ENCODE assay signal across 23 cellular contexts in genomic region chr5:172266071-172266675, GRCh38. TPM values are rescaled to one million over a fixed set of nuclear protein-coding genes. Genes with fewer than 3 reads are reported as not detected.
DNase-seq lines count a peak whose midpoint lies in the region; ATAC-seq, FAIRE-seq and TF ChIP-seq lines count a peak whose summit lies in the region.
"Had no signal": no experiment of that assay in that cellular context is flagged by ENCODE, and none has a peak within 500 bp of the region (broad histone marks: within the 10 kb centered on the region; RNA-seq: fewer than 3 reads in every experiment).

No MANE protein-coding gene starts in this region.

- H3K9me1 ChIP-seq in IMR-90 (ENCODE audit: insufficient read depth, low read length): peaks cover 2% of the 10 kb centered on the region; the same call in 1 of the 2 replicates

- H3K56ac ChIP-seq in IMR-90 (ENCODE audit: extremely low read depth, insufficient read depth, low read length): no peak overlapping the region
- no peak overlapping the region for H3K56ac ChIP-seq in H1 (replicated peaks; ENCODE audit: insufficient read length, low read depth, low read length)

- no peak overlapping the region for H3K4me3 ChIP-seq in DND-41 (ENCODE audit: low read depth in 1 of 2, low read length in 2 of 2)
- no peak overlapping the region for H3K4me3 ChIP-seq in IMR-90 (ENCODE audit: insufficient read depth, low read depth, low read length)
- no peak overlapping the region for H3K4me3 ChIP-seq in H1 (ENCODE audit: extremely low read depth in 1 of 4, insufficient read depth in 2 of 4, low read depth in 3 of 4, low read length in 4 of 4)
- H3K4me3 ChIP-seq in mesenchymal stem cell (ENCODE audit: insufficient read depth in 1 of 2, low read depth in 1 of 2, low read length in 2 of 2): no peak overlapping the region
- H3K4me3 ChIP-seq: colonic mucosa, K562, mucosa of descending colon had no signal

- no peak for TF ChIP-seq CTCF in DND-41 (IDR thresholded peaks at IDR 0.05; ENCODE audit: borderline replicate concordance, extremely low read depth, low read length, poor library complexity, severe bottlenecking)
- TF ChIP-seq CTCF in IMR-90 (conservative IDR thresholded peaks at IDR 0.05; ENCODE audit: low read depth, low read length): no peak
- TF ChIP-seq CTCF in H1 (IDR thresholded peaks at IDR 0.05; ENCODE audit: control extremely low read depth in 1 of 3, insufficient read depth in 1 of 3, low read depth in 1 of 3, low read length in 3 of 3): no peak

- no peak overlapping the region for H4K91ac ChIP-seq in IMR-90 (ENCODE audit: insufficient read depth, low read depth, low read length)
- no peak overlapping the region for H4K91ac ChIP-seq in H1 (replicated peaks; ENCODE audit: insufficient read length, low read length)
- H4K91ac ChIP-seq in mesenchymal stem cell (ENCODE audit: low read length): peak overlapping the region; percentile 2

- TF ChIP-seq RAD21 in IMR-90 (IDR thresholded peaks at IDR 0.05; ENCODE audit: low read length): no peak
- no peak for TF ChIP-seq RAD21 in H1 (IDR thresholded peaks at IDR 0.05 in 1 of 2, conservative IDR thresholded peaks at IDR 0.05 in 1 of 2; ENCODE audit: low read depth in 2 of 2, low read length in 2 of 2)

- H4K5ac ChIP-seq in IMR-90 (ENCODE audit: low read depth, low read length) (no peak overlapping the region), H1 (ENCODE audit: insufficient read length, low read depth, low read length) (no peak overlapping the region)

- H2BK20ac ChIP-seq in IMR-90 (ENCODE audit: low read depth, low read length) (no peak overlapping the region), H1 (ENCODE audit: low read length) (no peak overlapping the region)

- TF ChIP-seq EP300 in H1 (IDR thresholded peaks at IDR 0.05; ENCODE audit: borderline replicate concordance in 1 of 2, low read depth in 2 of 2, low read length in 2 of 2): no peak

- no TSS peak for BruUV-seq in IMR-90 (replicated peaks; lab: Mats Ljungman, UMichigan)

- H2AFZ ChIP-seq in DND-41 (ENCODE audit: low read depth, low read length): no peak overlapping the region
- no peak overlapping the region for H2AFZ ChIP-seq in IMR-90 (replicated peaks; ENCODE audit: low read length, poor library complexity)
- no peak overlapping the region for H2AFZ ChIP-seq in H1 (ENCODE audit: low read length)
- no peak overlapping the region for H2AFZ ChIP-seq in mesenchymal stem cell (ENCODE audit: low read depth, low read length)

- no peak overlapping the region for H3K4ac ChIP-seq in IMR-90 (ENCODE audit: low read depth, low read length)
- no peak overlapping the region for H3K4ac ChIP-seq in H1 (replicated peaks; ENCODE audit: insufficient read length, low read depth, low read length)
- H3K4ac ChIP-seq in mesenchymal stem cell (ENCODE audit: low read depth in 1 of 2, low read length in 2 of 2): no peak overlapping the region

- POLR2A ChIA-PET in IMR-90 (lab: Charles Lee; ENCODE audit: unreplicated experiment) (no interaction called here), H1 (lab: Charles Lee; ENCODE audit: partially characterized antibody) (interaction anchor here (0.8 to 1.8 kb wide), 5 partner anchors 9 to 14 kb away, joined by 3 to 7 read pairs (median 3); no protein-coding TSS in a partner anchor)

- H3K36me3 ChIP-seq in DND-41 (ENCODE audit: insufficient read depth, low read length): no peaks in the 10 kb centered on the region
- peaks cover 1% of the 10 kb centered on the region; the same call in 1 of the 2 replicates for H3K36me3 ChIP-seq in IMR-90 (ENCODE audit: control insufficient read depth, insufficient read depth, low read length)
- H3K36me3 ChIP-seq in H1 (ENCODE audit: control insufficient read depth in 2 of 4, insufficient read depth in 4 of 4, low read length in 3 of 4): no peaks in the 10 kb centered on the region
- H3K36me3 ChIP-seq in mesenchymal stem cell (ENCODE audit: control insufficient read depth in 1 of 2, insufficient read depth in 2 of 2, low read depth in 1 of 2, low read length in 2 of 2): peaks cover 0 to 2% of the 10 kb centered on the region in 2 experiments
- H3K36me3 ChIP-seq: colonic mucosa had no signal

- H3K27me3 ChIP-seq in DND-41 (ENCODE audit: insufficient read depth, low read length, poor library complexity) (no peaks in the 10 kb centered on the region), IMR-90 (ENCODE audit: control insufficient read depth, insufficient read depth, low read length) (no peaks in the 10 kb centered on the region), H1 (replicated peaks in 1 of 4; ENCODE audit: control insufficient read depth in 3 of 4, extremely low read depth in 1 of 4, insufficient read depth in 3 of 4, low read length in 3 of 4) (no peaks in the 10 kb centered on the region), mesenchymal stem cell (ENCODE audit: control insufficient read depth in 1 of 2, insufficient read depth in 1 of 2, low read length in 2 of 2) (no peaks in the 10 kb centered on the region)
- H3K27me3 ChIP-seq: colonic mucosa had no signal

- H3K23ac ChIP-seq in IMR-90 (ENCODE audit: low read depth, low read length): no peak overlapping the region
- H3K23ac ChIP-seq in H1 (ENCODE audit: insufficient read length): no peak overlapping the region
- no peak overlapping the region for H3K23ac ChIP-seq in mesenchymal stem cell (ENCODE audit: low read length in 2 of 2)

- peak overlapping the region; percentile 35; the same call in 1 of the 2 replicates for H3K27ac ChIP-seq in DND-41 (ENCODE audit: low read length)
- no peak overlapping the region for H3K27ac ChIP-seq in IMR-90 (ENCODE audit: insufficient read depth, low read length)
- H3K27ac ChIP-seq in H1 (ENCODE audit: low read depth, low read length): 0 out of 2 replicates have a peak overlapping the region, but pooled peaks have one; percentile 12
- peak overlapping the region; percentile 7 for H3K27ac ChIP-seq in mesenchymal stem cell (ENCODE audit: low read length, poor library complexity, severe bottlenecking)
- H3K27ac ChIP-seq: colonic mucosa had no signal

- H3K14ac ChIP-seq in IMR-90 (replicated peaks; ENCODE audit: low read depth, low read length) (no peak overlapping the region), H1 (ENCODE audit: insufficient read length) (no peak overlapping the region), mesenchymal stem cell (ENCODE audit: low read length in 2 of 2) (no peak overlapping the region)

- TF ChIP-seq POLR2A in IMR-90 (IDR thresholded peaks at IDR 0.05; ENCODE audit: low read depth, low read length) (no peak), H1 (IDR thresholded peaks at IDR 0.05; ENCODE audit: control extremely low read depth in 1 of 2, low read depth in 2 of 2, low read length in 2 of 2) (no peak)

- peaks cover 22% of the 10 kb centered on the region for H4K20me1 ChIP-seq in DND-41 (ENCODE audit: insufficient read depth, low read length)
- H4K20me1 ChIP-seq in IMR-90 (ENCODE audit: insufficient read depth, low read length): peaks cover 58% of the 10 kb centered on the region
- peaks cover 11 to 18% of the 10 kb centered on the region in 2 experiments for H4K20me1 ChIP-seq in H1 (replicated peaks in 1 of 2; ENCODE audit: control insufficient read depth in 1 of 2, insufficient read depth in 2 of 2, low read length in 2 of 2)

- H3K23me2 ChIP-seq in H1 (ENCODE audit: low read depth, low read length): no peaks in the 10 kb centered on the region

- no peak overlapping the region for H2AK5ac ChIP-seq in IMR-90 (ENCODE audit: low read depth, low read length)
- no peak overlapping the region for H2AK5ac ChIP-seq in H1 (ENCODE audit: low read depth, low read length)
- no peak overlapping the region for H2AK5ac ChIP-seq in mesenchymal stem cell (ENCODE audit: low read length, severe bottlenecking)

- H2BK12ac ChIP-seq in H1 (ENCODE audit: low read depth, low read length) (no peak overlapping the region), mesenchymal stem cell (ENCODE audit: low read length in 2 of 2) (no peak overlapping the region)

- no peak overlapping the region for H4K8ac ChIP-seq in IMR-90 (ENCODE audit: low read depth in 2 of 2, low read length in 2 of 2)
- H4K8ac ChIP-seq in H1 (ENCODE audit: extremely low read depth, insufficient read depth, low read length): no peak overlapping the region
- no peak overlapping the region for H4K8ac ChIP-seq in mesenchymal stem cell (ENCODE audit: low read length)

- H3K9ac ChIP-seq in DND-41 (ENCODE audit: low read depth, low read length) (no peak overlapping the region), IMR-90 (ENCODE audit: low read depth, low read length) (no peak overlapping the region), H1 (replicated peaks in 1 of 4; ENCODE audit: extremely low read depth in 1 of 4, low read depth in 3 of 4, low read length in 3 of 4) (no peak overlapping the region), mesenchymal stem cell (ENCODE audit: low read length) (no peak overlapping the region)

- H2BK15ac ChIP-seq in IMR-90 (ENCODE audit: low read depth, low read length) (no peak overlapping the region), H1 (ENCODE audit: low read length) (no peak overlapping the region), mesenchymal stem cell (ENCODE audit: low read depth, poor library complexity, severe bottlenecking) (no peak overlapping the region)

- H2BK120ac ChIP-seq in IMR-90 (ENCODE audit: low read depth, low read length): no peak overlapping the region
- no peak overlapping the region for H2BK120ac ChIP-seq in H1 (replicated peaks; ENCODE audit: low read depth, low read length)
- no peak overlapping the region for H2BK120ac ChIP-seq in mesenchymal stem cell (ENCODE audit: low read depth, low read length)

- H2AK9ac ChIP-seq in IMR-90 (replicated peaks; ENCODE audit: low read depth, low read length, poor library complexity): no peak overlapping the region

- 83% methylated on average over 2 of the region's 10 CpGs; no CpG with 5 or more reads in 1 of the 2 experiments for WGBS in IMR-90 (ENCODE audit: extremely low coverage in 2 of 2, insufficient read length in 1 of 2), 2 experiments
- 95% methylated on average over 10 of the region's 10 CpGs; no CpG with 5 or more reads in 1 of the 2 experiments for WGBS in H1 (ENCODE audit: extremely low coverage in 1 of 2, insufficient coverage in 1 of 2, insufficient read length in 1 of 2, insufficient replicate concordance in 2 of 2, low coverage in 1 of 2, low lambda C conversion rate in 2 of 2, missing lambda C conversion rate in 1 of 2), 2 experiments
- WGBS in mesenchymal stem cell: 90% methylated on average over 8 of the region's 10 CpGs

- dilution Hi-C loops in IMR-90 (cut with HindIII; ENCODE audit: low sequenced_read_pairs, unreplicated experiment): no loop called here

- ATAC-seq in DND-41 (ENCODE audit: insufficient read depth, low read depth) (no peak), IMR-90 (ENCODE audit: low read depth) (peak; percentile 30), GM19463 (IDR thresholded peaks at IDR 0.05; ENCODE audit: unreplicated experiment) (no peak)
- ATAC-seq: K562; mucosa of descending colon; stimulated activated effector memory CD8-positive, alpha-beta T cell treated with anti-CD3 and anti-CD28 coated beads, Interleukin-12 subunit alpha, Interleukin-12 subunit beta, amount 100 ng/mL, for 72 hours; T-cell had no signal

- no peak overlapping the region for H2BK5ac ChIP-seq in IMR-90 (ENCODE audit: low read depth, low read length, poor library complexity, severe bottlenecking)
- no peak overlapping the region for H2BK5ac ChIP-seq in H1 (ENCODE audit: low read depth, low read length)
- no peak overlapping the region for H2BK5ac ChIP-seq in mesenchymal stem cell (ENCODE audit: low read depth, low read length, poor library complexity, severe bottlenecking)

- H3K4me2 ChIP-seq in DND-41 (ENCODE audit: insufficient read depth, low read length) (no peak overlapping the region), IMR-90 (ENCODE audit: low read depth, low read length) (peak overlapping the region; percentile 7; the same call in 1 of the 2 replicates), H1 (ENCODE audit: insufficient read depth in 1 of 2, low read depth in 2 of 2, low read length in 2 of 2) (no peak overlapping the region), mesenchymal stem cell (ENCODE audit: low read length, poor library complexity, severe bottlenecking) (no peak overlapping the region)

- H3K4me1 ChIP-seq in DND-41 (ENCODE audit: insufficient read depth, low read length): peaks cover 9% of the 10 kb centered on the region; the same call in 1 of the 2 replicates
- H3K4me1 ChIP-seq in IMR-90 (ENCODE audit: control insufficient read depth, insufficient read depth, low read length): peaks cover 7% of the 10 kb centered on the region
- peaks cover 0 to 4% (median 1%) of the 10 kb centered on the region in 4 experiments; a peak in 1 of 7 replicates for H3K4me1 ChIP-seq in H1 (replicated peaks in 1 of 4; ENCODE audit: control insufficient read depth in 3 of 4, insufficient read depth in 4 of 4, low read length in 3 of 4)
- H3K4me1 ChIP-seq in mesenchymal stem cell (ENCODE audit: control insufficient read depth, insufficient read depth, low read depth, low read length): peaks cover 5% of the 10 kb centered on the region
- H3K4me1 ChIP-seq: colonic mucosa had no signal

- CTCF ChIA-PET in IMR-90 (lab: Yijun Ruan, JAX) (interaction anchor here (1.2 kb wide), 1 partner anchor 17 kb away, joined by 3 read pairs; no protein-coding TSS in a partner anchor), H1 (lab: Charles Lee; ENCODE audit: partially characterized antibody) (interaction anchor here (0.6 to 1.5 kb wide), 4 partner anchors 9 to 162 kb away, joined by 3 to 4 read pairs (median 4); no protein-coding TSS in a partner anchor)

- intact Hi-C loops in IMR-90 (cut with micrococcal nuclease): no loop called here

- H3K79me1 ChIP-seq in IMR-90 (ENCODE audit: low read depth in 1 of 2, low read length in 2 of 2): peaks cover 29 to 59% of the 10 kb centered on the region in 2 experiments
- H3K79me1 ChIP-seq in H1 (ENCODE audit: low read depth, low read length): peaks cover 9% of the 10 kb centered on the region
- H3K79me1 ChIP-seq in mesenchymal stem cell (replicated peaks; ENCODE audit: low read length, poor library complexity, severe bottlenecking): peaks cover 1% of the 10 kb centered on the region

- H3K79me2 ChIP-seq in DND-41 (ENCODE audit: insufficient read depth, low read length) (peaks cover 80% of the 10 kb centered on the region), H1 (ENCODE audit: control insufficient read depth in 1 of 2, insufficient read depth in 2 of 2, low read length in 2 of 2) (peaks cover 8 to 93% of the 10 kb centered on the region in 2 experiments; a peak in 3 of 4 replicates)

- H3K9me3 ChIP-seq in DND-41 (ENCODE audit: insufficient read depth, low read length, severe bottlenecking) (no peaks in the 10 kb centered on the region), IMR-90 (ENCODE audit: control insufficient read depth, insufficient read depth, low read length) (no peaks in the 10 kb centered on the region), H1 (ENCODE audit: insufficient read depth in 2 of 2, low read depth in 1 of 2, low read length in 1 of 2) (no peaks in the 10 kb centered on the region), mesenchymal stem cell (ENCODE audit: control insufficient read depth, low read length) (no peaks in the 10 kb centered on the region)
- H3K9me3 ChIP-seq: colonic mucosa, mucosa of descending colon had no signal

- in situ Hi-C loops in IMR-90 (cut with MboI; ENCODE audit: low sequenced_read_pairs): no loop called here

- DNase-seq in DND-41 (no peak), IMR-90 (peak; percentile 25), H1 (ENCODE audit: low read depth in 1 of 2, low spot score in 2 of 2) (no peak), mesenchymal stem cell (no peak), NAMALWA (ENCODE audit: low spot score) (no peak), cerebellum (ENCODE audit: low spot score) (no peak)
- no peak for DNase-seq in stimulated activated CD4-positive, alpha-beta T cell treated with anti-CD3 and anti-CD28 coated beads, Interleukin-4, amount 100 ng/mL, for 1 hour
- DNase-seq: activated CD4-positive, alpha-beta memory T cell treated with anti-CD3 and anti-CD28 coated beads for 36 hours; activated naive CD4-positive, alpha-beta T cell; activated T-cell treated with anti-CD3 and anti-CD28 coated beads, Interleukin-2, amount 50 U/mL, for 1 hour; anterior cingulate cortex; CD4-positive, alpha-beta memory T cell; colonic mucosa; DMS153; mucosa of descending colon; NCI-H2081 treated with DMSO at 0.1 percent for 48 hours; NCI-H524; stimulated activated CD4-positive, alpha-beta T cell treated with anti-CD3 and anti-CD28 coated beads, Interleukin-15, amount 100 ng/mL, for 24 hours; T-cell had no signal

- H3K18ac ChIP-seq in IMR-90 (ENCODE audit: low read depth, low read length) (no peak overlapping the region), H1 (ENCODE audit: extremely low read depth, low read length) (no peak overlapping the region), mesenchymal stem cell (ENCODE audit: low read depth in 1 of 2, low read length in 2 of 2) (no peak overlapping the region)

- no peak for FAIRE-seq in H1 (lab: Jason Lieb, UNC)
- FAIRE-seq: GM12892, K562 had no signal

RNA-seq across cellular contexts. Expression of gene UBTD2, which starts 17.4 kb away (rescaled TPM):
- total RNA-seq in IMR-90 (2012; rRNA removed): 20.6 and 25.6 TPM in 2 replicates
- 9.3 and 11.2 TPM in 2 replicates for polyA plus RNA-seq in IMR-90 (2012; rRNA removed)
- 3.7 and 4.8 TPM in 2 replicates for polyA plus RNA-seq in IMR-90 (2012; cell fraction: cytosol; rRNA removed)
- polyA plus RNA-seq in IMR-90 (2012; cell fraction: nucleus; rRNA removed; ENCODE audit: low replicate concordance): 1.3 and 8.1 TPM in 2 replicates
- 38.4 and 39.2 TPM in 2 replicates for total RNA-seq in H1 (2021; fragmentation: NEBNext Ultra II Directional; extraction: Animal tissue kit (Norgen Biotek cat#: 25700))
- 9.4 and 14.5 TPM in 2 replicates for polyA plus RNA-seq in H1 (2011; rRNA removed)
- 15.5 TPM for polyA plus RNA-seq in H1 (2011; cell fraction: cytosol; rRNA removed)
- polyA plus RNA-seq in H1 (2011; cell fraction: nucleus; rRNA removed): 8.5 TPM
- 17.5 to 24.4 TPM (median 20.2 TPM) in 4 replicates for polyA plus RNA-seq in H1 (2012, experiment 1 of 2)
- 4.4 TPM for polyA plus RNA-seq in H1 (2012, experiment 2 of 2)
- 20.3 TPM for polyA plus RNA-seq in H1 (2013, experiment 1 of 2)
- polyA plus RNA-seq in H1 (2013, experiment 2 of 2): 21.0 TPM
- 21.4 and 27.8 TPM in 2 replicates for polyA minus RNA-seq in H1 (2011; rRNA and poly(A)+ RNA removed)
- polyA minus RNA-seq in H1 (2011; cell fraction: cytosol; rRNA and poly(A)+ RNA removed): 17.1 TPM
- polyA minus RNA-seq in H1 (2011; cell fraction: nucleus; rRNA and poly(A)+ RNA removed): 19.4 TPM
- polyA plus RNA-seq in mesenchymal stem cell (2013, experiment 1 of 2): 18.3 TPM
- 19.3 TPM for polyA plus RNA-seq in mesenchymal stem cell (2013, experiment 2 of 2)
- total RNA-seq in cerebellum: 48.5 TPM
